ENCODE assay signal across 8 cellular contexts in the genomic region with DNA sequence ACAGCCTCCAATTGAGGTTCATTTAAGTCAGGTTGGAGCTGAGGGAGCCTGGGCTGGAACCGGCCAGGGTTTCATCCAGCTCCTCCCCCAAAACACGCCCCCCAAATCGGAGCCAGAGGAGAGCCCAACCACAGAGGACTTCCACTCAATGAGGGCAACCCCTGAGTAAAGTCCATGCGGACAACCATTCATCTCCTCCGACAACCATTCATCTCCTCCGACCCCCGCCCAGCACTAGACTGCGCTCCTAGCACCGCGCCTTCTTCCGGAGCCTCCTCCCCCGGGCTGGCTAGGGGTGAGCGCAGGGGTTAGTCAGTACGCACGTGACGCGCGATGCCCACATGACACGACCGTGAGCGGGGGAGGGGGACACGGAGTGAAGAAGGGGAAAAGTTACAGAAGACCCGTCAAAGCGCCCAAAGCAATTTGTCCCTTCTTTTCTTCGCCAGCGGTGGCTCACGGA. TPM values are rescaled to one million over a fixed set of nuclear protein-coding genes. Genes with fewer than 3 reads are reported as not detected.
DNase-seq lines count a peak whose midpoint lies in the region; ATAC-seq, FAIRE-seq and TF ChIP-seq lines count a peak whose summit lies in the region.

No MANE protein-coding gene starts in this region.

- peak overlapping the region; percentile 92 for H3K9ac ChIP-seq in endothelial cell of umbilical vein (replicated peaks; ENCODE audit: extremely low read depth, insufficient read depth, low read length)

- FAIRE-seq in endothelial cell of umbilical vein (lab: Jason Lieb, UNC), result peak; percentile 12

- POLR2A ChIA-PET in endothelial cell of umbilical vein (lab: Charles Lee), result interaction anchor here (0.8 kb wide), 1 partner anchor 16 kb away, joined by 3 read pairs; no protein-coding TSS in a partner anchor

- H3K9me1 ChIP-seq in endothelial cell of umbilical vein (replicated peaks; ENCODE audit: control insufficient read depth, extremely low read depth, insufficient read depth, low read length), result no peaks in the 10 kb centered on the region

- WGBS in lower leg skin, 2 donors, result 1 to 2% methylated on average over 20 to 25 of the region's 27 CpGs
- 0 to 2% (median 1%) methylated on average over 26 to 27 of the region's 27 CpGs for WGBS in stomach, 5 donors

- H3K27me3 ChIP-seq in RWPE2 (ENCODE audit: insufficient read depth, poor library complexity, severe bottlenecking), result peaks cover 5% of the 10 kb centered on the region
- H3K27me3 ChIP-seq in endothelial cell of umbilical vein (ENCODE audit: control insufficient read depth in 2 of 2, insufficient read depth in 2 of 2, low read length in 2 of 2), result no peaks in the 10 kb centered on the region
- peaks cover 0 to 33% (median 12%) of the 10 kb centered on the region in 3 donors for H3K27me3 ChIP-seq in stomach

- TF ChIP-seq CTCF in RWPE2 (IDR thresholded peaks at IDR 0.05; ENCODE audit: poor library complexity, severe bottlenecking) (no peak), endothelial cell of umbilical vein (IDR thresholded peaks at IDR 0.05; ENCODE audit: extremely low read depth in 1 of 2, insufficient read depth in 1 of 2, low read depth in 1 of 2, low read length in 2 of 2) (no peak), lower leg skin (IDR thresholded peaks at IDR 0.05) (no peak), stomach (IDR thresholded peaks at IDR 0.05) (no peak)

- H3K4me3 ChIP-seq in RWPE2 (ENCODE audit: severe bottlenecking) (peak overlapping the region; percentile 42), endothelial cell of umbilical vein (replicated peaks in 1 of 3; ENCODE audit: insufficient read depth in 1 of 3, low read depth in 1 of 3, low read length in 3 of 3) (peak overlapping the region; percentile 78 to 84 (median 82)), lower leg skin (ENCODE audit: low read depth, poor library complexity, severe bottlenecking) (peak overlapping the region; percentile 63), stomach (peak overlapping the region; percentile 62 to 69 (median 66))

- no peaks in the 10 kb centered on the region for H3K9me3 Mint-ChIP-seq in activated naive CD4-positive, alpha-beta T cell treated with anti-CD3 and anti-CD28 coated beads for 36 hours

- H3K27ac ChIP-seq in RWPE2 (ENCODE audit: poor library complexity, severe bottlenecking) (peak overlapping the region; percentile 21), endothelial cell of umbilical vein (ENCODE audit: insufficient read depth, low read depth, low read length) (peak overlapping the region; percentile 78), stomach (peak overlapping the region; percentile 65 to 95 (median 91))

- dilution Hi-C loops in endothelial cell of umbilical vein (cut with MboI; ENCODE audit: extremely low pct_ligation_motif_present, low sequenced_read_pairs), result no loop called here

- intact Hi-C loops in activated naive CD4-positive, alpha-beta T cell treated with anti-CD3 and anti-CD28 coated beads for 36 hours (cut with micrococcal nuclease), result no loop called here
- intact Hi-C loops in endothelial cell of umbilical vein (cut with micrococcal nuclease), result loop anchor here (1.0 to 5.0 kb wide), 2 partner anchors 169 to 565 kb away; no protein-coding TSS in a partner anchor
- intact Hi-C loops in lower leg skin (cut with DNase I; ENCODE audit: low total_unique reads), result no loop called here
- intact Hi-C loops in stomach (cut with DNase I; ENCODE audit: low total_unique reads), result no loop called here

- no TSS peak for BruUV-seq in endothelial cell of umbilical vein (replicated peaks; lab: Mats Ljungman, UMichigan)

- H3K36me3 ChIP-seq in RWPE2 (ENCODE audit: low read depth) (no peaks in the 10 kb centered on the region), endothelial cell of umbilical vein (ENCODE audit: control insufficient read depth in 2 of 2, extremely low read depth in 1 of 2, insufficient read depth in 2 of 2, low read length in 2 of 2) (peaks cover 0 to 4% of the 10 kb centered on the region in 2 experiments), stomach (no peaks in the 10 kb centered on the region)

- TF ChIP-seq POLR2A in endothelial cell of umbilical vein (IDR thresholded peaks at IDR 0.05; ENCODE audit: low read depth, low read length) (peak; percentile 74), lower leg skin (IDR thresholded peaks at IDR 0.05) (no peak), stomach (IDR thresholded peaks at IDR 0.05) (no peak)

- peaks cover 6% of the 10 kb centered on the region for H3K4me1 ChIP-seq in RWPE2 (ENCODE audit: insufficient read depth, poor library complexity, severe bottlenecking)
- H3K4me1 ChIP-seq in endothelial cell of umbilical vein (ENCODE audit: control insufficient read depth, extremely low read depth, insufficient read depth, low read length), result peaks cover 19% of the 10 kb centered on the region
- H3K4me1 ChIP-seq in stomach, result peaks cover 4 to 52% (median 37%) of the 10 kb centered on the region in 4 donors

- ATAC-seq in RWPE2 (ENCODE audit: low read depth), result peak; percentile 72
- ATAC-seq in GM18909 (IDR thresholded peaks at IDR 0.05; ENCODE audit: poor library complexity, unreplicated experiment), result no peak

- H3K4me2 ChIP-seq in endothelial cell of umbilical vein (ENCODE audit: insufficient read depth, low read length), result peak overlapping the region; percentile 89

- CTCF ChIA-PET in activated naive CD4-positive, alpha-beta T cell treated with anti-CD3 and anti-CD28 coated beads for 36 hours (lab: Charles Lee), result no interaction called here
- CTCF ChIA-PET in endothelial cell of umbilical vein (lab: Charles Lee), result interaction anchor here (0.6 to 3.7 kb wide), 6 partner anchors 11 to 940 kb away, joined by 3 to 33 read pairs (median 4); no protein-coding TSS in a partner anchor

- H4K20me1 ChIP-seq in endothelial cell of umbilical vein (replicated peaks; ENCODE audit: control insufficient read depth, extremely low read depth, insufficient read depth, low read length), result no peaks in the 10 kb centered on the region

- peaks cover 12% of the 10 kb centered on the region for H3K79me2 ChIP-seq in endothelial cell of umbilical vein (ENCODE audit: control insufficient read depth, insufficient read depth, low read length)

- DNase-seq in activated naive CD4-positive, alpha-beta T cell treated with anti-CD3 and anti-CD28 coated beads for 36 hours, result peak; percentile 54
- no peak for DNase-seq in activated naive CD4-positive, alpha-beta T cell (lab: John Stamatoyannopoulos, UW)
- DNase-seq in RWPE2 (ENCODE audit: low spot score), result peak; percentile 59
- DNase-seq in endothelial cell of umbilical vein (ENCODE audit: low read depth, low spot score), result peak; percentile 88
- DNase-seq in lower leg skin (ENCODE audit: low spot score in 2 of 2), result peak; percentile 84 to 97
- DNase-seq in stomach, result peak; percentile 58
- no peak for DNase-seq in stimulated activated CD4-positive, alpha-beta T cell treated with anti-CD3 and anti-CD28 coated beads, Interleukin-4, amount 100 ng/mL, for 4 hours

- peak overlapping the region; percentile 68 for H3K4me3 Mint-ChIP-seq in activated naive CD4-positive, alpha-beta T cell treated with anti-CD3 and anti-CD28 coated beads for 36 hours

- H2AFZ ChIP-seq in endothelial cell of umbilical vein (ENCODE audit: low read depth, low read length), result peak overlapping the region; percentile 94

- peaks cover 47% of the 10 kb centered on the region for H3K27me3 Mint-ChIP-seq in activated naive CD4-positive, alpha-beta T cell treated with anti-CD3 and anti-CD28 coated beads for 36 hours (ENCODE audit: low read depth)

- peaks cover 2% of the 10 kb centered on the region for H3K36me3 Mint-ChIP-seq in activated naive CD4-positive, alpha-beta T cell treated with anti-CD3 and anti-CD28 coated beads for 36 hours (ENCODE audit: low read depth)

- H3K4me1 Mint-ChIP-seq in activated naive CD4-positive, alpha-beta T cell treated with anti-CD3 and anti-CD28 coated beads for 36 hours (ENCODE audit: low read depth), result peaks cover 14% of the 10 kb centered on the region

- no peak for TF ChIP-seq EP300 in stomach (IDR thresholded peaks at IDR 0.05)

- no peaks in the 10 kb centered on the region for H3K9me3 ChIP-seq in RWPE2 (ENCODE audit: severe bottlenecking)
- H3K9me3 ChIP-seq in endothelial cell of umbilical vein (replicated peaks; ENCODE audit: control insufficient read depth, insufficient read depth, low read length), result no peaks in the 10 kb centered on the region
- no peaks in the 10 kb centered on the region for H3K9me3 ChIP-seq in stomach

- no peak overlapping the region for H3K27ac Mint-ChIP-seq in activated naive CD4-positive, alpha-beta T cell treated with anti-CD3 and anti-CD28 coated beads for 36 hours

TF ChIP-seq in endothelial cell of umbilical vein, 7 proteins besides CTCF, POLR2A, EP300 and RAD21:
- TF ChIP-seq GATA2 (IDR thresholded peaks at IDR 0.05; ENCODE audit: insufficient read depth, insufficient read length, low read depth, low read length) (no peak), FOS (IDR thresholded peaks at IDR 0.05; ENCODE audit: borderline replicate concordance, insufficient read depth, low read length) (peak; percentile 36), EZH2 (IDR thresholded peaks at IDR 0.05; ENCODE audit: borderline replicate concordance, low read depth, low read length, severe bottlenecking) (no peak), MAX (IDR thresholded peaks at IDR 0.05; ENCODE audit: insufficient read depth, insufficient read length) (peak; percentile 91), JUN (IDR thresholded peaks at IDR 0.05; ENCODE audit: borderline replicate concordance, insufficient read depth, insufficient read length, low read depth) (no peak), MYC (IDR thresholded peaks at IDR 0.05; ENCODE audit: low read depth, low read length) (peak; percentile 71), POLR2AphosphoS5 (IDR thresholded peaks at IDR 0.05; ENCODE audit: insufficient read depth, low read depth, low read length) (peak; percentile 73)

RNA-seq across cellular contexts. Expression of gene MAGI2, which starts 1.4 kb away (rescaled TPM):
- under 1 TPM; 0.07 to 0.19 TPM for total RNA-seq in activated naive CD4-positive, alpha-beta T cell treated with anti-CD3 and anti-CD28 coated beads for 36 hours
- 5.8 and 6.0 TPM in 2 replicates for total RNA-seq in endothelial cell of umbilical vein
- polyA plus RNA-seq in endothelial cell of umbilical vein, result 0.28 and 0.32 TPM in 2 replicates
- polyA plus RNA-seq in endothelial cell of umbilical vein (2011; cell fraction: cytosol; rRNA removed), result 0.24 and 0.36 TPM in 2 replicates
- 3.5 and 4.8 TPM in 2 replicates for polyA plus RNA-seq in endothelial cell of umbilical vein (2011; cell fraction: nucleus; rRNA removed)
- polyA plus RNA-seq in endothelial cell of umbilical vein (2012), result 0.76 and 0.80 TPM in 2 replicates
- polyA minus RNA-seq in endothelial cell of umbilical vein, result 7.5 and 9.1 TPM in 2 replicates
- polyA minus RNA-seq in endothelial cell of umbilical vein (2011; cell fraction: cytosol; rRNA and poly(A)+ RNA removed), result not detected
- 51.2 and 51.8 TPM in 2 replicates for polyA minus RNA-seq in endothelial cell of umbilical vein (2011; cell fraction: nucleus; rRNA and poly(A)+ RNA removed)
- total RNA-seq in lower leg skin, result 1 to 10 TPM; 1.6 to 3.0 (median 2.1) TPM
- 10 to 100 TPM in 3 of 5 donors, 1 to 10 TPM in 2; 4.5 to 53.9 (median 11.1) TPM for total RNA-seq in stomach
- 1 to 10 TPM in 2 of 3 donors, under 1 TPM in 1; 0.92 to 1.4 (median 1.4) TPM for polyA plus RNA-seq in stomach

Comparison
In these comparisons a context has a peak if more than half of its experiments do, and no peak if none do; other contexts are left out.
1. DNase-seq: peak in activated naive CD4-positive, alpha-beta T cell treated with anti-CD3 and anti-CD28 coated beads for 36 hours (single experiment), RWPE2 (single experiment), endothelial cell of umbilical vein (single experiment), lower leg skin (2 of 2) and stomach (single experiment); none in activated naive CD4-positive, alpha-beta T cell (0 of 4) and stimulated activated CD4-positive, alpha-beta T cell treated with anti-CD3 and anti-CD28 coated beads, Interleukin-4, amount 100 ng/mL, for 4 hours (0 of 2).
2. H3K27ac ChIP-seq: peak in every context shown above with its lines; median percentile 91 in stomach; 78 in endothelial cell of umbilical vein; 21 in RWPE2.
3. Peak in every context shown above with its lines, with median percentiles within 50 percentile points of each other: H3K4me3 ChIP-seq.